In the genomic region with DNA sequence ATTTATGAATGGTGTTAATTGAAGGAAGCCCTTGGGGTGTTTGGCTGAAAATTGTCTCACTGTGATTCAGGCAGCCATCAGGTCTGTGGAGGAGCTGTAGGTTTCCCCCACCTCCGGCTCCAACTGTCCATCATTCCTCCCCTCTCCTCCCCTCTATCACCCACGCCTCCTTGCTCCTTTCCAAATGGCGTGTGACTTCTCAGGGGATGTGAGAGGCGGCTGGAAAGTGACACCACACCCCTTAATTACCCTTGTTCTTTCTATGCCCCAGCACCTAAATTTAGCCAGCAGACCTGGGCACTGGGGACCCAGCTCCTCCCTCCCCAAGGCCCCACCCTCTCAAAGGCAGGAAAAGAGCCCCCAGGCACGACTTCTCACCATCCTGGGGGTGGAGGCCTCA, we compare ENCODE assay signal across 20 cellular contexts. TPM values are rescaled to one million over a fixed set of nuclear protein-coding genes. Genes with fewer than 3 reads are reported as not detected.
DNase-seq lines count a peak whose midpoint lies in the region; ATAC-seq, FAIRE-seq and TF ChIP-seq lines count a peak whose summit lies in the region.
"Had no signal": no experiment of that assay in that cellular context is flagged by ENCODE, and none has a peak within 500 bp of the region (broad histone marks: within the 10 kb centered on the region; RNA-seq: fewer than 3 reads in every experiment).

No MANE protein-coding gene starts in this region.

- H3K56ac ChIP-seq in H1 (replicated peaks; ENCODE audit: insufficient read length, low read depth, low read length): no peak overlapping the region

- H3K27ac ChIP-seq in H1 (ENCODE audit: low read depth, low read length): no peak overlapping the region
- H3K27ac ChIP-seq in osteoblast (ENCODE audit: low read depth, low read length): no peak overlapping the region
- H3K27ac ChIP-seq: 22Rv1, C4-2B, SK-N-MC had no signal

- no peaks in the 10 kb centered on the region for H3K36me3 ChIP-seq in H1 (ENCODE audit: control insufficient read depth in 2 of 4, insufficient read depth in 4 of 4, low read length in 3 of 4)
- H3K36me3 ChIP-seq in osteoblast (ENCODE audit: insufficient read depth, low read length): no peaks in the 10 kb centered on the region

- H3K4me1 ChIP-seq in H1 (replicated peaks in 1 of 4; ENCODE audit: control insufficient read depth in 3 of 4, insufficient read depth in 4 of 4, low read length in 3 of 4) (peaks cover 2 to 9% (median 4%) of the 10 kb centered on the region in 4 experiments; a peak in 4 of 7 replicates), osteoblast (ENCODE audit: insufficient read depth, low read length) (peaks cover 38% of the 10 kb centered on the region)

- TF ChIP-seq CTCF in H1 (IDR thresholded peaks at IDR 0.05; ENCODE audit: control extremely low read depth in 1 of 3, insufficient read depth in 1 of 3, low read depth in 1 of 3, low read length in 3 of 3): no peak
- TF ChIP-seq CTCF in osteoblast (IDR thresholded peaks at IDR 0.05; ENCODE audit: extremely low read depth, low read depth, low read length): no peak

- no peak overlapping the region for H2BK120ac ChIP-seq in H1 (replicated peaks; ENCODE audit: low read depth, low read length)

- no peaks in the 10 kb centered on the region for H3K27me3 ChIP-seq in H1 (replicated peaks in 1 of 4; ENCODE audit: control insufficient read depth in 3 of 4, extremely low read depth in 1 of 4, insufficient read depth in 3 of 4, low read length in 3 of 4)
- H3K27me3 ChIP-seq in osteoblast (ENCODE audit: insufficient read depth, low read length): no peaks in the 10 kb centered on the region

- TF ChIP-seq EP300 in H1 (IDR thresholded peaks at IDR 0.05; ENCODE audit: borderline replicate concordance in 1 of 2, low read depth in 2 of 2, low read length in 2 of 2): no peak

- H3K23me2 ChIP-seq in H1 (ENCODE audit: low read depth, low read length): peaks cover 2% of the 10 kb centered on the region; the same call in 1 of the 2 replicates

- H3K9ac ChIP-seq in H1 (replicated peaks in 1 of 4; ENCODE audit: extremely low read depth in 1 of 4, low read depth in 3 of 4, low read length in 3 of 4): no peak overlapping the region

- no peak overlapping the region for H2AK5ac ChIP-seq in H1 (ENCODE audit: low read depth, low read length)

- 0 out of 2 replicates have a peak overlapping the region, but pooled peaks have one; percentile 65 for H2BK12ac ChIP-seq in H1 (ENCODE audit: low read depth, low read length)

- FAIRE-seq in H1 (lab: Jason Lieb, UNC): no peak
- FAIRE-seq: G401.6 had no signal

- POLR2A ChIA-PET in H1 (lab: Charles Lee; ENCODE audit: partially characterized antibody): interaction anchor here (0.7 to 1.8 kb wide), 4 partner anchors 17 to 79 kb away, joined by 3 to 5 read pairs (median 4); no protein-coding TSS in a partner anchor

- no peak overlapping the region for H3K4me2 ChIP-seq in H1 (ENCODE audit: insufficient read depth in 1 of 2, low read depth in 2 of 2, low read length in 2 of 2)
- no peak overlapping the region for H3K4me2 ChIP-seq in osteoblast (ENCODE audit: insufficient read depth, low read length)

- H3K18ac ChIP-seq in H1 (ENCODE audit: extremely low read depth, low read length): no peak overlapping the region

- H4K5ac ChIP-seq in H1 (ENCODE audit: insufficient read length, low read depth, low read length): no peak overlapping the region

- CTCF ChIA-PET in H1 (lab: Charles Lee; ENCODE audit: partially characterized antibody): interaction anchor here (0.7 to 21.9 kb wide), 12 partner anchors 9 to 183 kb away, joined by 3 to 335 read pairs (median 6); partner anchors contain the start of gene SYT7

- no peaks in the 10 kb centered on the region for H3K79me2 ChIP-seq in H1 (ENCODE audit: control insufficient read depth in 1 of 2, insufficient read depth in 2 of 2, low read length in 2 of 2)
- H3K79me2 ChIP-seq in osteoblast (ENCODE audit: insufficient read depth, low read length): no peaks in the 10 kb centered on the region

- no peak overlapping the region for H2BK15ac ChIP-seq in H1 (ENCODE audit: low read length)

- H2BK20ac ChIP-seq in H1 (ENCODE audit: low read length): peak overlapping the region; percentile 35; the same call in 1 of the 2 replicates

- no peak overlapping the region for H3K23ac ChIP-seq in H1 (ENCODE audit: insufficient read length)

- no peaks in the 10 kb centered on the region for H4K20me1 ChIP-seq in H1 (replicated peaks in 1 of 2; ENCODE audit: control insufficient read depth in 1 of 2, insufficient read depth in 2 of 2, low read length in 2 of 2)
- no peaks in the 10 kb centered on the region for H4K20me1 ChIP-seq in osteoblast (ENCODE audit: insufficient read depth, low read length)

- no peak overlapping the region for H3K4me3 ChIP-seq in H1 (ENCODE audit: extremely low read depth in 1 of 4, insufficient read depth in 2 of 4, low read depth in 3 of 4, low read length in 4 of 4)
- no peak overlapping the region for H3K4me3 ChIP-seq in osteoblast (ENCODE audit: insufficient read depth, low read length)
- H3K4me3 ChIP-seq: SK-N-MC had no signal

- no peaks in the 10 kb centered on the region for H3K79me1 ChIP-seq in H1 (ENCODE audit: low read depth, low read length)

- H2AFZ ChIP-seq in H1 (ENCODE audit: low read length) (no peak overlapping the region), osteoblast (ENCODE audit: low read length) (no peak overlapping the region)

- H3K9me3 ChIP-seq in H1 (ENCODE audit: insufficient read depth in 2 of 2, low read depth in 1 of 2, low read length in 1 of 2) (no peaks in the 10 kb centered on the region), osteoblast (ENCODE audit: low read depth, low read length) (no peaks in the 10 kb centered on the region)

- H2BK5ac ChIP-seq in H1 (ENCODE audit: low read depth, low read length): 0 out of 2 replicates have a peak overlapping the region, but pooled peaks have one; percentile 8

- TF ChIP-seq POLR2A in H1 (IDR thresholded peaks at IDR 0.05; ENCODE audit: control extremely low read depth in 1 of 2, low read depth in 2 of 2, low read length in 2 of 2): no peak

- no peak overlapping the region for H4K91ac ChIP-seq in H1 (replicated peaks; ENCODE audit: insufficient read length, low read length)

- H3K4ac ChIP-seq in H1 (replicated peaks; ENCODE audit: insufficient read length, low read depth, low read length): no peak overlapping the region

- TF ChIP-seq RAD21 in H1 (IDR thresholded peaks at IDR 0.05 in 1 of 2, conservative IDR thresholded peaks at IDR 0.05 in 1 of 2; ENCODE audit: low read depth in 2 of 2, low read length in 2 of 2): no peak

- H4K8ac ChIP-seq in H1 (ENCODE audit: extremely low read depth, insufficient read depth, low read length): no peak overlapping the region

- DNase-seq in NCI-H1417 (lab: John Stamatoyannopoulos, UW) (peak; percentile 8 to 51 (median 23)), NCI-H1417 treated with DMSO at 0.1 percent for 48 hours (lab: John Stamatoyannopoulos, UW) (no peak), NCI-H2227 treated with DMSO at 0.1 percent for 48 hours (lab: John Stamatoyannopoulos, UW) (peak; percentile 26), H1 (ENCODE audit: low read depth in 1 of 2, low spot score in 2 of 2) (no peak), osteoblast (ENCODE audit: insufficient read length, low spot score, missing footprints) (peak; percentile 36), NCI-H1694 treated with DMSO at 0.1 percent for 48 hours (lab: John Stamatoyannopoulos, UW) (no peak)
- no peak for DNase-seq in activated CD4-positive, alpha-beta T cell treated with anti-CD3 and anti-CD28 coated beads, Interleukin-2, amount 50 U/mL, for 1 hour
- DNase-seq: AML-193, DND-41, MM.1S, NCI-H1092, NCI-H1930, SHP77 had no signal

- no peak for ATAC-seq in GM18868 (IDR thresholded peaks at IDR 0.05; ENCODE audit: unreplicated experiment)
- ATAC-seq: HCT116 had no signal

- WGBS in H1 (ENCODE audit: extremely low coverage in 1 of 2, insufficient coverage in 1 of 2, insufficient read length in 1 of 2, insufficient replicate concordance in 2 of 2, low coverage in 1 of 2, low lambda C conversion rate in 2 of 2, missing lambda C conversion rate in 1 of 2), 2 experiments: 49% methylated on average over 4 of the region's 5 CpGs; no CpG with 5 or more reads in 1 of the 2 experiments

- H3K14ac ChIP-seq in H1 (ENCODE audit: insufficient read length): no peak overlapping the region

TF ChIP-seq in H1, 55 proteins besides CTCF, POLR2A, EP300 and RAD21 (continues in another document):
- TF ChIP-seq ATF2 (IDR thresholded peaks at IDR 0.05; ENCODE audit: low read length): no peak
- no peak for TF ChIP-seq CBX5 (IDR thresholded peaks at IDR 0.05; ENCODE audit: low read depth, low read length)
- TF ChIP-seq NANOG (IDR thresholded peaks at IDR 0.05; ENCODE audit: insufficient read depth, low read depth, low read length, poor library complexity, severe bottlenecking): no peak
- no peak for TF ChIP-seq TBP (IDR thresholded peaks at IDR 0.05; ENCODE audit: low read depth, low read length)
- TF ChIP-seq RFX5 (IDR thresholded peaks at IDR 0.05; ENCODE audit: borderline replicate concordance, low read depth, low read length): no peak
- no peak for TF ChIP-seq HDAC2 (IDR thresholded peaks at IDR 0.05; ENCODE audit: borderline replicate concordance in 1 of 2, low read depth in 2 of 2, low read length in 2 of 2)
- TF ChIP-seq SP1 (IDR thresholded peaks at IDR 0.05; ENCODE audit: low read depth, low read length): no peak
- TF ChIP-seq BCL11A (IDR thresholded peaks at IDR 0.05; ENCODE audit: low read depth in 2 of 2, low read length in 2 of 2): no peak
- TF ChIP-seq KDM5A (IDR thresholded peaks at IDR 0.05; ENCODE audit: low read length): no peak

RNA-seq across cellular contexts. Expression of gene SYT7, which starts 38.1 kb away (rescaled TPM):
- total RNA-seq in H1 (2021; fragmentation: NEBNext Ultra II Directional; extraction: Animal tissue kit (Norgen Biotek cat#: 25700)): 10.5 and 10.6 TPM in 2 replicates
- polyA plus RNA-seq in H1 (2011; rRNA removed): 9.6 and 14.4 TPM in 2 replicates
- polyA plus RNA-seq in H1 (2011; cell fraction: cytosol; rRNA removed): 9.2 TPM
- polyA plus RNA-seq in H1 (2011; cell fraction: nucleus; rRNA removed): 23.5 TPM
- polyA plus RNA-seq in H1 (2012, experiment 1 of 2): 9.2 to 16.6 TPM (median 13.7 TPM) in 4 replicates
- polyA plus RNA-seq in H1 (2012, experiment 2 of 2): 7.6 TPM
- 10.6 TPM for polyA plus RNA-seq in H1 (2013, experiment 1 of 2)
- polyA plus RNA-seq in H1 (2013, experiment 2 of 2): 10.5 TPM
- polyA minus RNA-seq in H1 (2011; rRNA and poly(A)+ RNA removed): 5.7 and 8.6 TPM in 2 replicates
- 8.2 TPM for polyA minus RNA-seq in H1 (2011; cell fraction: cytosol; rRNA and poly(A)+ RNA removed)
- 6.4 TPM for polyA minus RNA-seq in H1 (2011; cell fraction: nucleus; rRNA and poly(A)+ RNA removed)
- 3.6 and 6.8 TPM in 2 replicates for total RNA-seq in osteoblast
- total RNA-seq: OCI-LY7 had no signal

Comparison
In these comparisons a context has a peak if more than half of its experiments do, and no peak if none do; other contexts are left out.
1. DNase-seq: peak in NCI-H1417 (3 of 3), NCI-H2227 treated with DMSO at 0.1 percent for 48 hours (single experiment) and osteoblast (single experiment); none in NCI-H1417 treated with DMSO at 0.1 percent for 48 hours (single experiment), H1 (0 of 2), activated CD4-positive, alpha-beta T cell treated with anti-CD3 and anti-CD28 coated beads, Interleukin-2, amount 50 U/mL, for 1 hour (single experiment) and NCI-H1694 treated with DMSO at 0.1 percent for 48 hours (single experiment).